In the genomic region with DNA sequence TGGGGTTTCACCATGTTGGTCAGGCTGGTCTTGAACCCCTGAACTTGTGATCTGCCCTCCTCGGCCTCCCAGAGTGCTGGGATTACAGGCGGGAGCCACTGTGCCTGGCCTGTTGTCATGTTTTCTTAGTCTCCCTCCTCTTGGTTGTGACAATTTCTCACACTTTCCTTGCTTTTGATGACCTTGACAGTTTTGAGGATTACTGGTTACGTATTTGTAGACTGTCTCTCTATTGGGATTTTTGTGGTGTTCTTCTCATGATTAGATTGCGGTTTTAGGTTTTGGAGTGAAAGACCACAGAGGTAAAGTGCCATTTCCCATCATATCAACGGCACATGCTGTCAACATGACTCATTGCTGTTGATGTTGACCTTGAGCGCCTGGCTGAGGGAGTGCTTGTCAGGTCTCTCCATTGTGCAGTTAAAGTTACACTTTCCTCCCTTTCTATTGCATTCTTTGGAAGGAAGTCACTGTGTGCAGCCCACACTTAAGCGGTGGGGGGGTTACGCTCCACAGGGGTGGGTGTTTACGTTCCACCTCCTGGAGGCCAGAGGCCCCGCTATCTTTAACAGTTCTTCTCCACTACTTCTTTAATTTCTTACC, we compare ENCODE assay signal across 8 cellular contexts. TPM values are rescaled to one million over a fixed set of nuclear protein-coding genes. Genes with fewer than 3 reads are reported as not detected.
DNase-seq lines count a peak whose midpoint lies in the region; ATAC-seq and TF ChIP-seq lines count a peak whose summit lies in the region.

No MANE protein-coding gene starts in this region.

- no peak overlapping the region for H3K4me3 ChIP-seq in cardiac fibroblast (replicated peaks in 1 of 2; ENCODE audit: low read depth in 2 of 2, low read length in 2 of 2)

- no peak overlapping the region for H3K27ac ChIP-seq in caudate nucleus (ENCODE audit: low read depth, low read length)

- DNase-seq in NCI-H2107 treated with DMSO at 0.1 percent for 48 hours (lab: John Stamatoyannopoulos, UW; ENCODE audit: unreplicated experiment) = peak; percentile 49
- DNase-seq in NCI-H2107 (lab: John Stamatoyannopoulos, UW) = no peak
- DNase-seq in cardiac fibroblast (ENCODE audit: low read depth in 2 of 2) = peak; percentile 92 to 93
- peak; percentile 100 for DNase-seq in renal cortical epithelial cell (ENCODE audit: low read depth)
- no peak for DNase-seq in iPS-NIHi11 (ENCODE audit: low spot score)
- DNase-seq in DMS 273 (lab: John Stamatoyannopoulos, UW; ENCODE audit: unreplicated experiment) = no peak
- DNase-seq in caudate nucleus (lab: John Stamatoyannopoulos, UW) = no peak

- TF ChIP-seq CTCF in cardiac fibroblast (IDR thresholded peaks at IDR 0.05; ENCODE audit: low read depth, low read length) = no peak

- ATAC-seq in SK-N-SH treated with all-trans-retinoic acid at 6 μM for 48 hours = peak; percentile 83

TF ChIP-seq in SK-N-SH treated with all-trans-retinoic acid at 6 μM for 48 hours, 23 proteins besides CTCF, POLR2A, EP300 and RAD21:
- TF ChIP-seq PATZ1 (CRISPR knock-in tag; IDR thresholded peaks at IDR 0.05; ENCODE audit: borderline replicate concordance) (peak; percentile 71; the same call in 1 of the 2 replicates), CSDC2 (CRISPR knock-in tag; IDR thresholded peaks at IDR 0.05) (no peak), ZNF565 (CRISPR knock-in tag; conservative IDR thresholded peaks at IDR 0.05; ENCODE audit: low read depth) (no peak), TCF4 (CRISPR knock-in tag; IDR thresholded peaks at IDR 0.05; ENCODE audit: borderline replicate concordance) (no peak), TOX (CRISPR knock-in tag; IDR thresholded peaks at IDR 0.05; ENCODE audit: borderline replicate concordance) (0 out of 2 replicates have a peak, but pooled peaks have one; percentile 56), ISL1 (CRISPR knock-in tag; IDR thresholded peaks at IDR 0.05) (peak; percentile 57)
- TF ChIP-seq, protein P1, sequence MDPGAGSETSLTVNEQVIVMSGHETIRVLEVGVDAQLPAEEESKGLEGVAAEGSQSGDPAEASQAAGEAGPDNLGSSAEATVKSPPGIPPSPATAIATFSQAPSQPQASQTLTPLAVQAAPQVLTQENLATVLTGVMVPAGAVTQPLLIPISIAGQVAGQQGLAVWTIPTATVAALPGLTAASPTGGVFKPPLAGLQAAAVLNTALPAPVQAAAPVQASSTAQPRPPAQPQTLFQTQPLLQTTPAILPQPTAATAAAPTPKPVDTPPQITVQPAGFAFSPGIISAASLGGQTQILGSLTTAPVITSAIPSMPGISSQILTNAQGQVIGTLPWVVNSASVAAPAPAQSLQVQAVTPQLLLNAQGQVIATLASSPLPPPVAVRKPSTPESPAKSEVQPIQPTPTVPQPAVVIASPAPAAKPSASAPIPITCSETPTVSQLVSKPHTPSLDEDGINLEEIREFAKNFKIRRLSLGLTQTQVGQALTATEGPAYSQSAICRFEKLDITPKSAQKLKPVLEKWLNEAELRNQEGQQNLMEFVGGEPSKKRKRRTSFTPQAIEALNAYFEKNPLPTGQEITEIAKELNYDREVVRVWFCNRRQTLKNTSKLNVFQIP (CRISPR knock-in tag; IDR thresholded peaks at IDR 0.05; ENCODE audit: borderline replicate concordance, low read depth) = no peak
TF ChIP-seq in SK-N-SH treated with all-trans-retinoic acid at 6 μM for 48 hours: peak in this region for 3.

RNA-seq across cellular contexts. Expression of gene NEURL1, which starts 10.8 kb away (rescaled TPM):
- 0.05 and 1.4 TPM in 2 replicates for total RNA-seq in renal cortical epithelial cell

RNA-seq across cellular contexts. Expression of gene CALHM3, which starts 25.2 kb away (rescaled TPM):
- total RNA-seq in renal cortical epithelial cell = 0.05 TPM in 1 of 2 replicates, not detected in the other

RNA-seq across cellular contexts. Expression of gene CALHM1, which starts 45.6 kb away (rescaled TPM):
- not detected in 2 replicates for total RNA-seq in renal cortical epithelial cell

RNA-seq across cellular contexts. Expression of gene CALHM2, which starts 52.1 kb away (rescaled TPM):
- total RNA-seq in renal cortical epithelial cell = 0.80 and 0.87 TPM in 2 replicates

Comparison
In these comparisons a context has a peak if more than half of its experiments do, and no peak if none do; other contexts are left out.
1. DNase-seq: peak in NCI-H2107 treated with DMSO at 0.1 percent for 48 hours (single experiment), cardiac fibroblast (2 of 2) and renal cortical epithelial cell (single experiment); none in NCI-H2107 (single experiment), iPS-NIHi11 (single experiment), DMS 273 (single experiment) and caudate nucleus (0 of 61).